9 cellular contexts compared by ENCODE assay signal in the genomic region with DNA sequence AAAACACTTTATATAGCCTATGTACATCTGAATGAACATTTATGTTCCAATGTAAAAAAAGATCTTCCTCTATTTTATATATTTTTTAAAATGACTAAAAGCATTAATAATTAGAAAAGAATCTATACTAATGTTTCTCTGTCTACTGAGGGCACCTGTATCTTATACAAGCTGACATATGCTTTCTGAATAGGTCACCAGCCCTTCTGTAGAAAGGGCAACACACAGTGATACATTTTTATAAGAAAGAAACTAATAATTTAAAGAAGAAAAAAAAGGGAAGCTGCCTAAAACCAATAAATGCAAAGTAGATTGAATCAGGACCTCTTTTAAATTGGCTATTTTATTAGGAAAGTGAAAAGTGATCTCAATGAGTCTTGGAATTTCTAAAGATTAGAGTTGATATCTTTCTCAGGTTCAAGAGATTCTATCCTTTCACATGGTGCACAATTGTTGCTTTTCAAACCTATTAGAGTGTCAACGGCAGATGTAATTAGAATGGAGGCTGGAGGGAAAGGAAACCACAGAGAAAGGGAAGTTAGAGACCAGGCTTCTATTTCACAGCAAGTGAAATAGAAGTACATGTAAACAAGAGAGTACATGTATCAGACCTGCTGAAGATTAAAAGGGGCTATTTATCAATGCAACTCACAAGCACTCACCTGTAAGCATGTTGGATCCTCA. TPM values are rescaled to one million over a fixed set of nuclear protein-coding genes. Genes with fewer than 3 reads are reported as not detected.
DNase-seq lines count a peak whose midpoint lies in the region; ATAC-seq lines count a peak whose summit lies in the region.
"Had no signal": no experiment of that assay in that cellular context is flagged by ENCODE, and none has a peak within 500 bp of the region (broad histone marks: within the 10 kb centered on the region; RNA-seq: fewer than 3 reads in every experiment).

No MANE protein-coding gene starts in this region.

- H3K36me3 ChIP-seq in effector memory CD4-positive, alpha-beta T cell (ENCODE audit: control insufficient read depth, insufficient read depth, low read length): peaks cover 5% of the 10 kb centered on the region

- DNase-seq in germinal center (ENCODE audit: low spot score) (peak; percentile 18), A172 (ENCODE audit: low spot score) (no peak), islet precursor cell (no peak), NCI-H82 treated with DMSO at 0.1 percent for 48 hours (lab: John Stamatoyannopoulos, UW; ENCODE audit: unreplicated experiment) (no peak)
- DNase-seq in effector memory CD4-positive, alpha-beta T cell: no peak
- DNase-seq: SHP77 had no signal

- H3K27ac ChIP-seq in effector memory CD4-positive, alpha-beta T cell (ENCODE audit: insufficient read depth, low read length, poor library complexity, severe bottlenecking): no peak overlapping the region

- no peak overlapping the region for H3K4me3 ChIP-seq in effector memory CD4-positive, alpha-beta T cell (ENCODE audit: insufficient read depth, low read depth, low read length, poor library complexity, severe bottlenecking)

- H3K27me3 ChIP-seq in effector memory CD4-positive, alpha-beta T cell (replicated peaks; ENCODE audit: control insufficient read depth, insufficient read depth, low read length, poor library complexity, severe bottlenecking): no peaks in the 10 kb centered on the region

- H3K4me1 ChIP-seq in effector memory CD4-positive, alpha-beta T cell (ENCODE audit: control insufficient read depth, insufficient read depth, low read length, poor library complexity, severe bottlenecking): peaks cover 20% of the 10 kb centered on the region

- peak; percentile 74 for ATAC-seq in GM18508 (IDR thresholded peaks at IDR 0.05; ENCODE audit: insufficient read depth, unreplicated experiment)
- peak; percentile 80 for ATAC-seq in GM21723 (IDR thresholded peaks at IDR 0.05; ENCODE audit: unreplicated experiment)
- peak; percentile 67 for ATAC-seq in HG03575 (IDR thresholded peaks at IDR 0.05; ENCODE audit: extremely low read depth, insufficient number of reproducible peaks, low FRiP score, unreplicated experiment)

- no peaks in the 10 kb centered on the region for H3K9me3 ChIP-seq in effector memory CD4-positive, alpha-beta T cell (ENCODE audit: control insufficient read depth, low read length)

RNA-seq across cellular contexts. Expression of a gene that starts 6.3 kb away (rescaled TPM):
- total RNA-seq in A172 (2014; rRNA removed; shearing (Covaris generic)): 129 and 148 TPM in 2 replicates
